28 cellular contexts compared by ENCODE assay signal in genomic region chr1:29279406-29279805, GRCh38. TPM values are rescaled to one million over a fixed set of nuclear protein-coding genes. Genes with fewer than 3 reads are reported as not detected.
"Had no signal": no experiment of that assay in that cellular context is flagged by ENCODE, and none has a peak within 500 bp of the region (broad histone marks: within the 10 kb centered on the region; RNA-seq: fewer than 3 reads in every experiment).

No MANE protein-coding gene starts in this region.

- H3K4me3 Mint-ChIP-seq: immature natural killer cell; naive thymus-derived CD8-positive, alpha-beta T cell; nephron; neural progenitor cell; stimulated activated memory B cell treated with anti-CD40 and anti-IgM and Interleukin-4, amounts not matched to agents 10 μg/mL and 1 μg/mL and 100 μg/mL, for 72 hours had no signal

- H3K4me3 ChIP-seq: left lung, lung, mucosa of descending colon, neural progenitor cell, ovary, right atrium auricular region, right lobe of liver, smooth muscle cell, stomach, testis, thyroid gland, transverse colon, upper lobe of left lung, vagina had no signal

- H3K27ac ChIP-seq: left lung, neural progenitor cell, ovary, right atrium auricular region, right lobe of liver, stomach, testis, thyroid gland, transverse colon, upper lobe of left lung, vagina had no signal

- H3K27me3 ChIP-seq: left lung, neural progenitor cell, ovary, right atrium auricular region, right lobe of liver, stomach, testis, thyroid gland, transverse colon, upper lobe of left lung, vagina had no signal

- H3K4me1 ChIP-seq: right lobe of liver, testis, thyroid gland, transverse colon had no signal

- ATAC-seq: left colon; left lung; mucosa of descending colon; naive thymus-derived CD8-positive, alpha-beta T cell; right lobe of liver; stimulated activated memory B cell treated with anti-CD40 and anti-IgM and Interleukin-4, amounts not matched to agents 10 μg/mL and 1 μg/mL and 100 μg/mL, for 72 hours; stimulated activated naive CD8-positive, alpha-beta T cell treated with anti-CD3 and anti-CD28 coated beads, Interleukin-15, Interleukin-2, amounts not matched to agents 100 U/mL and 50 U/mL, for 24 hours had no signal

- DNase-seq: hypothalamus; immature natural killer cell; left lung; mesendoderm; midbrain; naive thymus-derived CD8-positive, alpha-beta T cell; ovary; right lobe of liver; stimulated activated CD4-positive, alpha-beta T cell treated with anti-CD3 and anti-CD28 coated beads, Interleukin-1b, Interleukin-23, amount 100 ng/mL, for 48 hours; stimulated activated CD4-positive, alpha-beta T cell treated with anti-CD3 and anti-CD28 coated beads, Interleukin-2, amount 100 ng/mL, for 48 hours; stimulated activated CD4-positive, alpha-beta T cell treated with anti-CD3 and anti-CD28 coated beads, Interleukin-4, amount 100 ng/mL, for 4 hours; stimulated activated CD8-positive, alpha-beta memory T cell treated with anti-CD3 and anti-CD28 coated beads, Interleukin-4, amount 100 ng/mL, for 48 hours; stimulated activated naive CD8-positive, alpha-beta T cell treated with anti-CD3 and anti-CD28 coated beads, Interleukin-15, Interleukin-2, amounts not matched to agents 100 U/mL and 50 U/mL, for 24 hours; stomach; testis; thyroid gland; transverse colon had no signal

- H3K9ac ChIP-seq: neural progenitor cell had no signal

- H3K36me3 ChIP-seq: neural progenitor cell, ovary, right lobe of liver, transverse colon had no signal

- H2AFZ ChIP-seq: neural progenitor cell had no signal

- H3K27ac Mint-ChIP-seq: immature natural killer cell; naive thymus-derived CD8-positive, alpha-beta T cell; neural progenitor cell; progenitor cell of endocrine pancreas; stimulated activated memory B cell treated with anti-CD40 and anti-IgM and Interleukin-4, amounts not matched to agents 10 μg/mL and 1 μg/mL and 100 μg/mL, for 72 hours had no signal

- H3K4me2 ChIP-seq: neural progenitor cell, smooth muscle cell had no signal

- H3K27me3 Mint-ChIP-seq: progenitor cell of endocrine pancreas had no signal

- H3K9me3 ChIP-seq: left lung, mucosa of descending colon, ovary, right atrium auricular region, right lobe of liver, stomach, testis, thyroid gland, transverse colon, upper lobe of left lung, vagina had no signal

- H3K36me3 Mint-ChIP-seq: naive thymus-derived CD8-positive, alpha-beta T cell; stimulated activated memory B cell treated with anti-CD40 and anti-IgM and Interleukin-4, amounts not matched to agents 10 μg/mL and 1 μg/mL and 100 μg/mL, for 72 hours had no signal

- H3K9me3 Mint-ChIP-seq: immature natural killer cell, neural progenitor cell had no signal

RNA-seq across cellular contexts. Expression of gene PTPRU, which starts 43.1 kb away (rescaled TPM):
- total RNA-seq: naive thymus-derived CD8-positive, alpha-beta T cell had no signal
- polyA plus RNA-seq: immature natural killer cell had no signal
